ENCODE assay signal across 17 cellular contexts in the genomic region with DNA sequence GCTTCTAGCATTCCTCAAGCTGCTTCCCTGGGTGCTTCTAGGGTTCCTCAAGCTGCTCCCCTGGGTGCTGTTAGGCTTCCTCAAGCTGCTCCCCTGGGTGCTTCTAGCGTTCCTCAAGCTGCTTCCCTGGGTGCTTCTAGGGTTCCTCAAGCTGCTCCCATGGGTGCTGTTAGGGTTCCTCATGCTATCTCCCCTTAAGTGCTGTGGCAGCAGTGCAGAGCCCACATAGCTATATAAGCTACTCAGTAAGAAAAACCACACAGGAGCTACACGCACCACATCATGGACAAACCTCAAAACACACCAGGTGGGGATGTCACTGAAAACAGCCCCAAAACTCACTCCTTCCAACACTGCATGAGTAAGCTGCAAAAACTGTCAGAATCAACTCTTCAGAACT. TPM values are rescaled to one million over a fixed set of nuclear protein-coding genes. Genes with fewer than 3 reads are reported as not detected.
DNase-seq lines count a peak whose midpoint lies in the region; ATAC-seq and TF ChIP-seq lines count a peak whose summit lies in the region.
"Had no signal": no experiment of that assay in that cellular context is flagged by ENCODE, and none has a peak within 500 bp of the region (broad histone marks: within the 10 kb centered on the region; RNA-seq: fewer than 3 reads in every experiment).

No MANE protein-coding gene starts in this region.

- H4K20me1 ChIP-seq in H9 (ENCODE audit: control insufficient read depth, insufficient read depth, insufficient read length): no peaks in the 10 kb centered on the region

- H2AK5ac ChIP-seq in H9 (ENCODE audit: insufficient read length, low read length): no peak overlapping the region

- no peak overlapping the region for H3K56ac ChIP-seq in H9 (ENCODE audit: insufficient read length, low read depth, low read length)

- no peaks in the 10 kb centered on the region for H3K27me3 ChIP-seq in H9 (ENCODE audit: insufficient read depth, low read length)
- H3K27me3 ChIP-seq: colonic mucosa, right lobe of liver had no signal

- H3K79me2 ChIP-seq in H9 (ENCODE audit: insufficient read depth, low read length): peaks cover 80% of the 10 kb centered on the region

- no peak for ATAC-seq in SK-N-SH treated with all-trans-retinoic acid at 6 μM for 48 hours
- no peak for ATAC-seq in HG03139 (IDR thresholded peaks at IDR 0.05; ENCODE audit: unreplicated experiment)
- ATAC-seq: left cardiac atrium, Right ventricle myocardium inferior had no signal

- H2BK120ac ChIP-seq in H9 (ENCODE audit: low read depth, low read length, poor library complexity, severe bottlenecking): no peak overlapping the region

- H3K27me3 Mint-ChIP-seq in H9 (ENCODE audit: low read depth) (no peaks in the 10 kb centered on the region), nephron progenitor cell (ENCODE audit: low read depth, poor library complexity) (no peaks in the 10 kb centered on the region)
- no peaks in the 10 kb centered on the region for H3K27me3 Mint-ChIP-seq in activated T-helper 1 cell treated with anti-CD3 and anti-CD28 coated beads, Interleukin-12 subunit alpha, Interleukin-12 subunit beta, Interleukin-2, Interleukin-4 antibody, amounts not matched to agents 30 ng/mL and 10 ng/mL and 1 ng/mL, durations not matched to agents 14 hours and 24 hours and 36 hours (ENCODE audit: insufficient read depth)

- H3K9me3 Mint-ChIP-seq in H9: no peaks in the 10 kb centered on the region
- H3K9me3 Mint-ChIP-seq in activated T-helper 1 cell treated with anti-CD3 and anti-CD28 coated beads, Interleukin-12 subunit alpha, Interleukin-12 subunit beta, Interleukin-2, Interleukin-4 antibody, amounts not matched to agents 30 ng/mL and 10 ng/mL and 1 ng/mL, durations not matched to agents 14 hours and 24 hours and 36 hours: no peaks in the 10 kb centered on the region
- H3K9me3 Mint-ChIP-seq in nephron progenitor cell: peaks cover 33% of the 10 kb centered on the region

- no peak overlapping the region for H2BK12ac ChIP-seq in H9 (ENCODE audit: insufficient read length, low read depth, low read length)

- H3K27ac ChIP-seq in H9 (ENCODE audit: insufficient read length, low read depth, low read length): no peak overlapping the region
- H3K27ac ChIP-seq: colonic mucosa, right lobe of liver had no signal

- H3K27ac Mint-ChIP-seq in H9 (peak overlapping the region in 2 of 3 experiments; percentile 1 to 8; a peak in 1 of 7 replicates), nephron progenitor cell (peak overlapping the region; percentile 54)
- peak overlapping the region; percentile 72 for H3K27ac Mint-ChIP-seq in activated T-helper 1 cell treated with anti-CD3 and anti-CD28 coated beads, Interleukin-12 subunit alpha, Interleukin-12 subunit beta, Interleukin-2, Interleukin-4 antibody, amounts not matched to agents 30 ng/mL and 10 ng/mL and 1 ng/mL, durations not matched to agents 14 hours and 24 hours and 36 hours

- DNase-seq in activated CD8-positive, alpha-beta memory T cell treated with anti-CD3 and anti-CD28 coated beads, Interleukin-2, amount 50 U/mL, for 4 hours: peak; percentile 36
- DNase-seq in activated CD8-positive, alpha-beta memory T cell treated with anti-CD3 and anti-CD28 coated beads, Interleukin-2, amount 50 U/mL, for 48 hours: no peak
- DNase-seq in H9: no peak
- peak; percentile 20 for DNase-seq in activated T-helper 1 cell treated with anti-CD3 and anti-CD28 coated beads, Interleukin-12 subunit alpha, Interleukin-12 subunit beta, Interleukin-2, Interleukin-4 antibody, amounts not matched to agents 30 ng/mL and 10 ng/mL and 1 ng/mL, durations not matched to agents 14 hours and 24 hours and 36 hours (ENCODE audit: low spot score)
- no peak for DNase-seq in nephron progenitor cell
- no peak for DNase-seq in DMS153 (lab: John Stamatoyannopoulos, UW)
- DNase-seq: ACHN, colonic mucosa, COR-L47, foreskin fibroblast, left cardiac atrium, MV-4-11, NCI-H2029 treated with DMSO at 0.1 percent for 48 hours, right lobe of liver had no signal

- no peak overlapping the region for H3K4ac ChIP-seq in H9 (ENCODE audit: low read depth, low read length)

- peaks cover 8% of the 10 kb centered on the region for H3K79me1 ChIP-seq in H9 (ENCODE audit: insufficient read depth, low read depth, low read length, poor library complexity, severe bottlenecking)

- no peaks in the 10 kb centered on the region for H3K9me3 ChIP-seq in H9 (ENCODE audit: control insufficient read depth, low read depth, low read length)
- H3K9me3 ChIP-seq: colonic mucosa, right lobe of liver had no signal

- no peak overlapping the region for H2AFZ ChIP-seq in H9 (ENCODE audit: low read length)

- H4K91ac ChIP-seq in H9 (ENCODE audit: insufficient read length, low read depth, low read length): no peak overlapping the region

- no peak overlapping the region for H3K18ac ChIP-seq in H9 (ENCODE audit: insufficient read length, low read depth, low read length)

- WGBS in H9 (ENCODE audit: extremely low coverage, insufficient read length, low lambda C conversion rate): no CpG with 5 or more reads among the region's 2 CpGs

- H3K4me1 Mint-ChIP-seq in H9 (peaks cover 30 to 31% of the 10 kb centered on the region in 2 experiments), nephron progenitor cell (peaks cover 16% of the 10 kb centered on the region)
- H3K4me1 Mint-ChIP-seq in activated T-helper 1 cell treated with anti-CD3 and anti-CD28 coated beads, Interleukin-12 subunit alpha, Interleukin-12 subunit beta, Interleukin-2, Interleukin-4 antibody, amounts not matched to agents 30 ng/mL and 10 ng/mL and 1 ng/mL, durations not matched to agents 14 hours and 24 hours and 36 hours (ENCODE audit: low read depth): peaks cover 55% of the 10 kb centered on the region

- no peak for TF ChIP-seq CTCF in H9 (conservative IDR thresholded peaks at IDR 0.05)
- TF ChIP-seq CTCF in nephron progenitor cell (IDR thresholded peaks at IDR 0.05): no peak

- H2BK15ac ChIP-seq in H9 (ENCODE audit: low read depth, low read length): no peak overlapping the region

- no peak overlapping the region for H2BK20ac ChIP-seq in H9 (ENCODE audit: low read depth, low read length, poor library complexity, severe bottlenecking)

- H3K4me2 ChIP-seq in H9 (ENCODE audit: insufficient read depth, insufficient read length, low read length): no peak overlapping the region

- no peak overlapping the region for H4K5ac ChIP-seq in H9 (ENCODE audit: insufficient read length, low read depth, low read length)

- no peaks in the 10 kb centered on the region for H3K23me2 ChIP-seq in H9 (ENCODE audit: insufficient read length, low read depth, low read length, poor library complexity, severe bottlenecking)

- H2BK5ac ChIP-seq in H9 (ENCODE audit: insufficient read length, low read length): no peak overlapping the region

- H3K9ac ChIP-seq in H9 (ENCODE audit: extremely low read depth, insufficient read length, low read length): no peak overlapping the region

- no peak overlapping the region for H3T11ph ChIP-seq in H9 (ENCODE audit: low read length)

- intact Hi-C loops in activated T-helper 1 cell treated with anti-CD3 and anti-CD28 coated beads, Interleukin-12 subunit alpha, Interleukin-12 subunit beta, Interleukin-2, Interleukin-4 antibody, amounts not matched to agents 30 ng/mL and 10 ng/mL and 1 ng/mL, durations not matched to agents 14 hours and 24 hours and 36 hours (cut with micrococcal nuclease): loop anchor here (2.0 kb wide), 1 partner anchor 34 kb away; no protein-coding TSS in a partner anchor

- peaks cover 0 to 20% (median 11%) of the 10 kb centered on the region in 3 experiments; a peak in 5 of 7 replicates for H3K36me3 Mint-ChIP-seq in H9 (ENCODE audit: insufficient read depth in 1 of 3, low read depth in 3 of 3)
- peaks cover 12% of the 10 kb centered on the region for H3K36me3 Mint-ChIP-seq in activated T-helper 1 cell treated with anti-CD3 and anti-CD28 coated beads, Interleukin-12 subunit alpha, Interleukin-12 subunit beta, Interleukin-2, Interleukin-4 antibody, amounts not matched to agents 30 ng/mL and 10 ng/mL and 1 ng/mL, durations not matched to agents 14 hours and 24 hours and 36 hours (ENCODE audit: low read depth)
- H3K36me3 Mint-ChIP-seq in nephron progenitor cell (ENCODE audit: low read depth): peaks cover 45% of the 10 kb centered on the region

- H4K8ac ChIP-seq in H9 (replicated peaks; ENCODE audit: insufficient read length, low read depth, low read length): no peak overlapping the region

- H3K4me1 ChIP-seq in H9 (ENCODE audit: insufficient read depth, low read length): no peaks in the 10 kb centered on the region; the same call in 1 of the 2 replicates

- H3K23ac ChIP-seq in H9 (ENCODE audit: insufficient read length, low read depth, low read length): no peak overlapping the region

- H3K14ac ChIP-seq in H9 (ENCODE audit: insufficient read depth, low read length): no peak overlapping the region

- H3K4me3 Mint-ChIP-seq in H9 (no peak overlapping the region), nephron progenitor cell (no peak overlapping the region)
- no peak overlapping the region for H3K4me3 Mint-ChIP-seq in activated T-helper 1 cell treated with anti-CD3 and anti-CD28 coated beads, Interleukin-12 subunit alpha, Interleukin-12 subunit beta, Interleukin-2, Interleukin-4 antibody, amounts not matched to agents 30 ng/mL and 10 ng/mL and 1 ng/mL, durations not matched to agents 14 hours and 24 hours and 36 hours

TF ChIP-seq in SK-N-SH treated with all-trans-retinoic acid at 6 μM for 48 hours, 23 proteins besides CTCF, POLR2A, EP300 and RAD21:
- no peak for TF ChIP-seq ESRRG (CRISPR knock-in tag; IDR thresholded peaks at IDR 0.05)
- no peak for TF ChIP-seq CSDC2 (CRISPR knock-in tag; IDR thresholded peaks at IDR 0.05)
- TF ChIP-seq, protein P1, sequence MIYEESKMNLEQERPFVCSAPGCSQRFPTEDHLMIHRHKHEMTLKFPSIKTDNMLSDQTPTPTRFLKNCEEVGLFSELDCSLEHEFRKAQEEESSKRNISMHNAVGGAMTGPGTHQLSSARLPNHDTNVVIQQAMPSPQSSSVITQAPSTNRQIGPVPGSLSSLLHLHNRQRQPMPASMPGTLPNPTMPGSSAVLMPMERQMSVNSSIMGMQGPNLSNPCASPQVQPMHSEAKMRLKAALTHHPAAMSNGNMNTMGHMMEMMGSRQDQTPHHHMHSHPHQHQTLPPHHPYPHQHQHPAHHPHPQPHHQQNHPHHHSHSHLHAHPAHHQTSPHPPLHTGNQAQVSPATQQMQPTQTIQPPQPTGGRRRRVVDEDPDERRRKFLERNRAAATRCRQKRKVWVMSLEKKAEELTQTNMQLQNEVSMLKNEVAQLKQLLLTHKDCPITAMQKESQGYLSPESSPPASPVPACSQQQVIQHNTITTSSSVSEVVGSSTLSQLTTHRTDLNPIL (CRISPR knock-in tag; IDR thresholded peaks at IDR 0.05; ENCODE audit: low read depth): no peak
- no peak for TF ChIP-seq ZNF565 (CRISPR knock-in tag; conservative IDR thresholded peaks at IDR 0.05; ENCODE audit: low read depth)

RNA-seq across cellular contexts. Expression of gene ANKRD11, which starts 35.2 kb away (rescaled TPM):
- total RNA-seq in H9 (2021): 178 and 181 TPM in 2 replicates
- total RNA-seq in activated T-helper 1 cell treated with anti-CD3 and anti-CD28 coated beads, Interleukin-12 subunit alpha, Interleukin-12 subunit beta, Interleukin-2, Interleukin-4 antibody, amounts not matched to agents 30 ng/mL and 10 ng/mL and 1 ng/mL, durations not matched to agents 14 hours and 24 hours and 36 hours: 176 and 179 TPM in 2 replicates

RNA-seq across cellular contexts. Expression of gene SPG7, which starts 53.0 kb away (rescaled TPM):
- total RNA-seq in H9 (2021): 110 and 119 TPM in 2 replicates
- total RNA-seq in activated T-helper 1 cell treated with anti-CD3 and anti-CD28 coated beads, Interleukin-12 subunit alpha, Interleukin-12 subunit beta, Interleukin-2, Interleukin-4 antibody, amounts not matched to agents 30 ng/mL and 10 ng/mL and 1 ng/mL, durations not matched to agents 14 hours and 24 hours and 36 hours: 106 and 112 TPM in 2 replicates

Comparison
In these comparisons a context has a peak if more than half of its experiments do, and no peak if none do; other contexts are left out.
1. DNase-seq: peak in activated CD8-positive, alpha-beta memory T cell treated with anti-CD3 and anti-CD28 coated beads, Interleukin-2, amount 50 U/mL, for 4 hours (single experiment) and activated T-helper 1 cell treated with anti-CD3 and anti-CD28 coated beads, Interleukin-12 subunit alpha, Interleukin-12 subunit beta, Interleukin-2, Interleukin-4 antibody, amounts not matched to agents 30 ng/mL and 10 ng/mL and 1 ng/mL, durations not matched to agents 14 hours and 24 hours and 36 hours (single experiment); none in activated CD8-positive, alpha-beta memory T cell treated with anti-CD3 and anti-CD28 coated beads, Interleukin-2, amount 50 U/mL, for 48 hours (single experiment), H9 (single experiment), nephron progenitor cell (single experiment) and DMS153 (single experiment).
2. H3K27ac Mint-ChIP-seq: peak in every context shown above with its lines; median percentile 72 in activated T-helper 1 cell treated with anti-CD3 and anti-CD28 coated beads, Interleukin-12 subunit alpha, Interleukin-12 subunit beta, Interleukin-2, Interleukin-4 antibody, amounts not matched to agents 30 ng/mL and 10 ng/mL and 1 ng/mL, durations not matched to agents 14 hours and 24 hours and 36 hours; 54 in nephron progenitor cell; 4 in H9.